In the genomic region with DNA sequence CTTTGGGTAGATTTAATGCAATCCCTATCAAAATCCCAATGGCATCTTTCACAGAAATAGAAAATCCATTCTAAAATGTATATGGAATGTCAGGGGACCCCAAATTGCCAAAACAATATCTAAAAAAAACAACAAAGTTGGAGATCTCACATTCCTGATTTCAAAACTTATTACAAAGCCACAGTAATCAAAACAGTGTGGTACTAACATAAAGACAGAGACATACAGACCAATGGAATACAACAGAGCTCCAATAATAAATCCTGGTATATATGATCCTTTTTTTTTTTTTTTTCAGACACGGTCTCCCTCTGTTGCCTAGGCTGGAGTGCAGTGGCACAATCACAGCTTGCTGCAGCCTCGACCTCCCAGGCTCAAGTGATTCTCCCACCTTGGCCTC, we compare ENCODE assay signal across 3 cellular contexts.
TF ChIP-seq lines count a peak whose summit lies in the region.

No MANE protein-coding gene starts in this region.

TF ChIP-seq in SK-N-SH treated with all-trans-retinoic acid at 6 μM for 48 hours, 23 proteins besides CTCF, POLR2A, EP300 and RAD21:
- TF ChIP-seq ZNF565 (CRISPR knock-in tag; conservative IDR thresholded peaks at IDR 0.05; ENCODE audit: low read depth) = no peak
- TF ChIP-seq ZFP30 (CRISPR knock-in tag; IDR thresholded peaks at IDR 0.05) = peak; percentile 57
- TF ChIP-seq PPARA (CRISPR knock-in tag; IDR thresholded peaks at IDR 0.05; ENCODE audit: borderline replicate concordance) = no peak
TF ChIP-seq in SK-N-SH treated with all-trans-retinoic acid at 6 μM for 48 hours: peak in this region for 1.

TF ChIP-seq in SK-N-SH, 30 proteins besides CTCF, POLR2A, EP300 and RAD21:
- TF ChIP-seq RXRA (IDR thresholded peaks at IDR 0.05; ENCODE audit: borderline replicate concordance, low read depth) = no peak
- no peak for TF ChIP-seq SIN3A (IDR thresholded peaks at IDR 0.05; ENCODE audit: borderline replicate concordance, low read depth, low read length)
- TF ChIP-seq FOXJ3 (CRISPR knock-in tag; IDR thresholded peaks at IDR 0.05) = no peak
- TF ChIP-seq, protein P1, sequence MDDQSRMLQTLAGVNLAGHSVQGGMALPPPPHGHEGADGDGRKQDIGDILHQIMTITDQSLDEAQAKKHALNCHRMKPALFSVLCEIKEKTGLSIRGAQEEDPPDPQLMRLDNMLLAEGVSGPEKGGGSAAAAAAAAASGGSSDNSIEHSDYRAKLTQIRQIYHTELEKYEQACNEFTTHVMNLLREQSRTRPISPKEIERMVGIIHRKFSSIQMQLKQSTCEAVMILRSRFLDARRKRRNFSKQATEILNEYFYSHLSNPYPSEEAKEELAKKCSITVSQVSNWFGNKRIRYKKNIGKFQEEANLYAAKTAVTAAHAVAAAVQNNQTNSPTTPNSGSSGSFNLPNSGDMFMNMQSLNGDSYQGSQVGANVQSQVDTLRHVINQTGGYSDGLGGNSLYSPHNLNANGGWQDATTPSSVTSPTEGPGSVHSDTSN (IDR thresholded peaks at IDR 0.05) = no peak
- TF ChIP-seq MEF2A (IDR thresholded peaks at IDR 0.05; ENCODE audit: borderline replicate concordance, low read depth) = no peak
- TF ChIP-seq YY1 (IDR thresholded peaks at IDR 0.05; ENCODE audit: low read depth) = no peak
- no peak for TF ChIP-seq GABPA (IDR thresholded peaks at IDR 0.05; ENCODE audit: low read depth)
- TF ChIP-seq, protein P2, sequence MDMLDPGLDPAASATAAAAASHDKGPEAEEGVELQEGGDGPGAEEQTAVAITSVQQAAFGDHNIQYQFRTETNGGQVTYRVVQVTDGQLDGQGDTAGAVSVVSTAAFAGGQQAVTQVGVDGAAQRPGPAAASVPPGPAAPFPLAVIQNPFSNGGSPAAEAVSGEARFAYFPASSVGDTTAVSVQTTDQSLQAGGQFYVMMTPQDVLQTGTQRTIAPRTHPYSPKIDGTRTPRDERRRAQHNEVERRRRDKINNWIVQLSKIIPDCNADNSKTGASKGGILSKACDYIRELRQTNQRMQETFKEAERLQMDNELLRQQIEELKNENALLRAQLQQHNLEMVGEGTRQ (IDR thresholded peaks at IDR 0.05; ENCODE audit: borderline replicate concordance, low read depth, low read length) = no peak
- no peak for TF ChIP-seq SMC3 (IDR thresholded peaks at IDR 0.05; ENCODE audit: low read depth, low read length)
- TF ChIP-seq, protein P3, sequence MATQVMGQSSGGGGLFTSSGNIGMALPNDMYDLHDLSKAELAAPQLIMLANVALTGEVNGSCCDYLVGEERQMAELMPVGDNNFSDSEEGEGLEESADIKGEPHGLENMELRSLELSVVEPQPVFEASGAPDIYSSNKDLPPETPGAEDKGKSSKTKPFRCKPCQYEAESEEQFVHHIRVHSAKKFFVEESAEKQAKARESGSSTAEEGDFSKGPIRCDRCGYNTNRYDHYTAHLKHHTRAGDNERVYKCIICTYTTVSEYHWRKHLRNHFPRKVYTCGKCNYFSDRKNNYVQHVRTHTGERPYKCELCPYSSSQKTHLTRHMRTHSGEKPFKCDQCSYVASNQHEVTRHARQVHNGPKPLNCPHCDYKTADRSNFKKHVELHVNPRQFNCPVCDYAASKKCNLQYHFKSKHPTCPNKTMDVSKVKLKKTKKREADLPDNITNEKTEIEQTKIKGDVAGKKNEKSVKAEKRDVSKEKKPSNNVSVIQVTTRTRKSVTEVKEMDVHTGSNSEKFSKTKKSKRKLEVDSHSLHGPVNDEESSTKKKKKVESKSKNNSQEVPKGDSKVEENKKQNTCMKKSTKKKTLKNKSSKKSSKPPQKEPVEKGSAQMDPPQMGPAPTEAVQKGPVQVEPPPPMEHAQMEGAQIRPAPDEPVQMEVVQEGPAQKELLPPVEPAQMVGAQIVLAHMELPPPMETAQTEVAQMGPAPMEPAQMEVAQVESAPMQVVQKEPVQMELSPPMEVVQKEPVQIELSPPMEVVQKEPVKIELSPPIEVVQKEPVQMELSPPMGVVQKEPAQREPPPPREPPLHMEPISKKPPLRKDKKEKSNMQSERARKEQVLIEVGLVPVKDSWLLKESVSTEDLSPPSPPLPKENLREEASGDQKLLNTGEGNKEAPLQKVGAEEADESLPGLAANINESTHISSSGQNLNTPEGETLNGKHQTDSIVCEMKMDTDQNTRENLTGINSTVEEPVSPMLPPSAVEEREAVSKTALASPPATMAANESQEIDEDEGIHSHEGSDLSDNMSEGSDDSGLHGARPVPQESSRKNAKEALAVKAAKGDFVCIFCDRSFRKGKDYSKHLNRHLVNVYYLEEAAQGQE (IDR thresholded peaks at IDR 0.05; ENCODE audit: low read depth, low read length) = no peak
- TF ChIP-seq FOXM1 (IDR thresholded peaks at IDR 0.05; ENCODE audit: low read depth) = no peak
- no peak for TF ChIP-seq NRF1 (IDR thresholded peaks at IDR 0.05; ENCODE audit: low read depth, low read length)

TF ChIP-seq in K562, 482 proteins besides CTCF, POLR2A, EP300 and RAD21:
- TF ChIP-seq TRIM28 (IDR thresholded peaks at IDR 0.05) (0 out of 2 replicates have a peak, but pooled peaks have one; percentile 26), ZC3H8 (IDR thresholded peaks at IDR 0.05) (no peak), RBM25 (IDR thresholded peaks at IDR 0.05; ENCODE audit: low read depth, low read length, severe bottlenecking) (peak; percentile 85)
